9 cellular contexts compared by ENCODE assay signal in the genomic region with DNA sequence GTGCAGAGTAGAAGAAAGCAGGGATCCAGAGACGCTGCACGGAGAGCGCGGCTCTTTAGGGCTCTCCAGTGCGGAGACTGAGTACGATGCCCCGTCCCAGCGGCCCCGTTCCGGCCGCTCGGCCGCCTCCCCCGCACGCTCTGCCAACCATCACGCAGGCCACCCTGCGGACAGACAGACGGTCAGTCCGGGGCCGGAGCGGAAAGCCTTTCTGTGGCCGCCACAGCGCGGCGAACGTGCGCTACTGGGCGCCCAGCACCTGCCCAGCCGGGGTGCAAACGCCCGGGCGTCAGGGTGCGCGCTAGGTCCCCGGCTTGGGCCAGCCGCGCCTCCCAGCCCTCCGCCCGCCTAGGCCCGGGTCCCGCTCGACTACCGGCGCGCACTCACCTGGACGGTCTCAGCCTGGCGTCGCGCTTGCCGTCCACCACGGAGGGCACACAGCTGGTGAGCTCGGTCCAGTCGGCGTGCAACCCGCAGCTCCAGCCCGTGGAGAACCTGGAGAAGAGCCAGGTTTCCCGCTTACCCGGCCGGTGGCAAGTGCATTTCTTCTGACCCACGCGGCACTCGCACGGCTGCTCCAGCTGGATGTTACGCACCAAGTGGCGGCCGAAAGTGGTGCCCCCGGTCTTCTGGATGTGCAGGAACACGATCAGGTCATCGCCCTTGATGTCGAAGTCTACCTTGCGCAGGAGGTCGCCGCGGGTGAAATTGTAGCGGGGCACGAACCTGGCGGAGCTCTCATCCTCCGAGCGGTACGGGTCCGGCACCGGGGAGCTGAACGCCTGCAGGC. TPM values are rescaled to one million over a fixed set of nuclear protein-coding genes. Genes with fewer than 3 reads are reported as not detected.
DNase-seq lines count a peak whose midpoint lies in the region; ATAC-seq and TF ChIP-seq lines count a peak whose summit lies in the region.
"Had no signal": no experiment of that assay in that cellular context is flagged by ENCODE, and none has a peak within 500 bp of the region (broad histone marks: within the 10 kb centered on the region; RNA-seq: fewer than 3 reads in every experiment).

No MANE protein-coding gene starts in this region.

- no peak overlapping the region for H2BK5ac ChIP-seq in neuronal stem cell (ENCODE audit: low read length)

- H3K4me2 ChIP-seq in PC-3 (ENCODE audit: low read length) = peak overlapping the region; percentile 79
- peak overlapping the region; percentile 54 for H3K4me2 ChIP-seq in neuronal stem cell (ENCODE audit: insufficient read depth, low read length, poor library complexity, severe bottlenecking)

- peak overlapping the region; percentile 73 for H2BK12ac ChIP-seq in neuronal stem cell (ENCODE audit: low read length)

- H3K9me3 Mint-ChIP-seq in CD8-positive, alpha-beta T cell = no peaks in the 10 kb centered on the region

- H3F3A ChIP-seq in PC-3 (ENCODE audit: low read length, unreplicated experiment) = no peaks in the 10 kb centered on the region

- H3K27ac Mint-ChIP-seq in CD8-positive, alpha-beta T cell = no peak overlapping the region

- WGBS in neuronal stem cell (ENCODE audit: extremely low coverage in 2 of 2, insufficient read length in 2 of 2, insufficient replicate concordance in 1 of 2), 2 donors = no CpG with 5 or more reads among the region's 83 CpGs

- H4K91ac ChIP-seq in neuronal stem cell (ENCODE audit: low read depth, low read length, poor library complexity) = no peak overlapping the region

- no peak overlapping the region for H3K4me3 ChIP-seq in CD8-positive, alpha-beta T cell (ENCODE audit: low read depth, low read length)
- H3K4me3 ChIP-seq in PC-3 (ENCODE audit: low read length) = peak overlapping the region; percentile 71
- H3K4me3 ChIP-seq in epithelial cell of proximal tubule (ENCODE audit: low read depth, low read length) = peak overlapping the region; percentile 50
- peak overlapping the region; percentile 55 to 99 for H3K4me3 ChIP-seq in neuronal stem cell (ENCODE audit: low read length in 2 of 2)
- H3K4me3 ChIP-seq: SJSA1 had no signal

- no peaks in the 10 kb centered on the region for H3K9me3 ChIP-seq in CD8-positive, alpha-beta T cell (ENCODE audit: low read length)
- H3K9me3 ChIP-seq in PC-3 (ENCODE audit: low read length) (no peaks in the 10 kb centered on the region), neuronal stem cell (replicated peaks in 1 of 2; ENCODE audit: control insufficient read depth in 2 of 2, insufficient read depth in 1 of 2, low read depth in 1 of 2, low read length in 2 of 2) (no peaks in the 10 kb centered on the region)
- H3K9me3 ChIP-seq: SJSA1 had no signal

- peaks cover 6% of the 10 kb centered on the region for H3K27me3 ChIP-seq in CD8-positive, alpha-beta T cell (ENCODE audit: insufficient read depth, low read length)
- H3K27me3 ChIP-seq in PC-3 (ENCODE audit: low read length) (no peaks in the 10 kb centered on the region), neuronal stem cell (ENCODE audit: control insufficient read depth in 3 of 3, insufficient read depth in 3 of 3, low read depth in 1 of 3, low read length in 3 of 3) (peaks cover 0 to 4% (median 0%) of the 10 kb centered on the region in 3 experiments)

- H2BK15ac ChIP-seq in neuronal stem cell (ENCODE audit: low read length) = peak overlapping the region; percentile 81

- H3K79me1 ChIP-seq in neuronal stem cell (ENCODE audit: low read depth, low read length) = peaks cover 5% of the 10 kb centered on the region

- intact Hi-C loops in CD8-positive, alpha-beta T cell (cut with DNase I, micrococcal nuclease) = no loop called here
- intact Hi-C loops in PC-3 (cut with micrococcal nuclease) = loop anchor here (5.0 to 10.0 kb wide), 2 partner anchors 279 to 322 kb away; no protein-coding TSS in a partner anchor

- TSS peak; percentile 39 for BruUV-seq in PC-3 (replicated peaks; lab: Mats Ljungman, UMichigan)

- 0 out of 2 replicates have a peak, but pooled peaks cover 12% of the 10 kb centered on the region for H3K79me2 ChIP-seq in PC-3 (ENCODE audit: low read length)

- H3K4ac ChIP-seq in neuronal stem cell (ENCODE audit: low read length) = peak overlapping the region; percentile 53

- peak overlapping the region; percentile 56 for H3K14ac ChIP-seq in neuronal stem cell (ENCODE audit: low read length)

- POLR2A ChIA-PET in CD8-positive, alpha-beta T cell (lab: Charles Lee) = no interaction called here
- POLR2A ChIA-PET in PC-3 (lab: Charles Lee; ENCODE audit: unreplicated experiment) = interaction anchor here (0.6 kb wide), 2 partner anchors 181 to 219 kb away, joined by 3 to 6 read pairs; no protein-coding TSS in a partner anchor

- CTCF ChIA-PET in CD8-positive, alpha-beta T cell (lab: Charles Lee) = no interaction called here
- CTCF ChIA-PET in PC-3 (lab: Charles Lee) = interaction anchor here (1.1 kb wide), 1 partner anchor 215 kb away, joined by 4 read pairs; no protein-coding TSS in a partner anchor

- H3K9ac ChIP-seq in PC-3 (ENCODE audit: low read length) = peak overlapping the region; percentile 77
- peak overlapping the region; percentile 91 for H3K9ac ChIP-seq in neuronal stem cell (ENCODE audit: low read depth, low read length, poor library complexity)

- peak overlapping the region; percentile 35 for H3K4me3 Mint-ChIP-seq in CD8-positive, alpha-beta T cell

- peak overlapping the region; percentile 71 for H2AFZ ChIP-seq in PC-3 (ENCODE audit: low read length)
- peak overlapping the region; percentile 91 for H2AFZ ChIP-seq in neuronal stem cell (ENCODE audit: low read length)

- H3K23ac ChIP-seq in neuronal stem cell (ENCODE audit: low read depth, low read length, poor library complexity) = peak overlapping the region; percentile 31

- peak overlapping the region; percentile 94 for H3K18ac ChIP-seq in neuronal stem cell (ENCODE audit: low read length)

- no peaks in the 10 kb centered on the region for H3K4me1 ChIP-seq in CD8-positive, alpha-beta T cell (ENCODE audit: insufficient read depth, low read length)
- H3K4me1 ChIP-seq in PC-3 (ENCODE audit: insufficient read depth, low read length) = peaks cover 50% of the 10 kb centered on the region
- peaks cover 8 to 25% of the 10 kb centered on the region in 2 donors for H3K4me1 ChIP-seq in neuronal stem cell (ENCODE audit: control insufficient read depth in 2 of 2, insufficient read depth in 1 of 2, low read depth in 1 of 2, low read length in 2 of 2)

- no peaks in the 10 kb centered on the region for H4K20me1 ChIP-seq in PC-3 (ENCODE audit: low read length)

- no peaks in the 10 kb centered on the region for H3K36me3 ChIP-seq in CD8-positive, alpha-beta T cell (ENCODE audit: insufficient read depth, low read length)
- H3K36me3 ChIP-seq in PC-3 (ENCODE audit: low read depth, low read length) = no peaks in the 10 kb centered on the region
- no peaks in the 10 kb centered on the region for H3K36me3 ChIP-seq in neuronal stem cell (replicated peaks in 1 of 2; ENCODE audit: control insufficient read depth in 2 of 2, insufficient read depth in 2 of 2, low read length in 2 of 2)
- H3K36me3 ChIP-seq: SJSA1 had no signal

- peak overlapping the region; percentile 47 for H2BK120ac ChIP-seq in neuronal stem cell (ENCODE audit: low read depth, low read length)

- no peak overlapping the region for H4K8ac ChIP-seq in neuronal stem cell (ENCODE audit: low read depth, low read length)

- ATAC-seq in CD8-positive, alpha-beta T cell = no peak
- ATAC-seq in PC-3 (peak; percentile 25), GM18511 (IDR thresholded peaks at IDR 0.05; ENCODE audit: unreplicated experiment) (no peak), GM18909 (IDR thresholded peaks at IDR 0.05; ENCODE audit: poor library complexity, unreplicated experiment) (no peak), GM18870 (IDR thresholded peaks at IDR 0.05; ENCODE audit: unreplicated experiment) (no peak)

- H3K27ac ChIP-seq in CD8-positive, alpha-beta T cell (ENCODE audit: low read depth, low read length) = no peak overlapping the region
- H3K27ac ChIP-seq in PC-3 (ENCODE audit: low read length) (peak overlapping the region; percentile 5; the same call in 1 of the 2 replicates), neuronal stem cell (replicated peaks; ENCODE audit: low read length) (peak overlapping the region; percentile 17)
- H3K27ac ChIP-seq: SJSA1 had no signal

- no peaks in the 10 kb centered on the region for H3K9me2 ChIP-seq in PC-3 (replicated peaks; ENCODE audit: low read length)

- H3K27me3 Mint-ChIP-seq in CD8-positive, alpha-beta T cell (ENCODE audit: low read depth) = peaks cover 14% of the 10 kb centered on the region

- no peak for TF ChIP-seq CTCF in CD8-positive, alpha-beta T cell (IDR thresholded peaks at IDR 0.05)
- TF ChIP-seq CTCF in PC-3 (conservative IDR thresholded peaks at IDR 0.05; ENCODE audit: low read depth, low read length) (no peak), epithelial cell of proximal tubule (conservative IDR thresholded peaks at IDR 0.05; ENCODE audit: low read depth, low read length) (no peak)

- H3K36me3 Mint-ChIP-seq in CD8-positive, alpha-beta T cell = no peaks in the 10 kb centered on the region

- H3K4me1 Mint-ChIP-seq in CD8-positive, alpha-beta T cell (ENCODE audit: low read depth) = peaks cover 4% of the 10 kb centered on the region

- peak overlapping the region; percentile 46 for H2AK5ac ChIP-seq in neuronal stem cell (ENCODE audit: low read depth, low read length)

- no peak for DNase-seq in CD8-positive, alpha-beta T cell
- no peak for DNase-seq in PC-3
- DNase-seq in epithelial cell of proximal tubule (ENCODE audit: low read depth) = no peak
- no peak for DNase-seq in neuronal stem cell (ENCODE audit: low spot score)
- no peak for DNase-seq in NCI-H524 treated with DMSO at 0.1 percent for 48 hours (lab: John Stamatoyannopoulos, UW)

RNA-seq across cellular contexts. Expression of a gene that starts 1.8 kb away (rescaled TPM):
- total RNA-seq in CD8-positive, alpha-beta T cell = not detected
- 6.1 and 7.4 TPM in 2 replicates for total RNA-seq in PC-3 (2014; rRNA removed)
- total RNA-seq in epithelial cell of proximal tubule = 9.2 and 10.5 TPM in 2 replicates
- 33.6 TPM for polyA plus RNA-seq in neuronal stem cell (2013, experiment 1 of 2)
- polyA plus RNA-seq in neuronal stem cell (2013, experiment 2 of 2) = 34.6 TPM
- total RNA-seq: SJSA1 had no signal
